1 cellular context compared by ENCODE assay signal in the genomic region with DNA sequence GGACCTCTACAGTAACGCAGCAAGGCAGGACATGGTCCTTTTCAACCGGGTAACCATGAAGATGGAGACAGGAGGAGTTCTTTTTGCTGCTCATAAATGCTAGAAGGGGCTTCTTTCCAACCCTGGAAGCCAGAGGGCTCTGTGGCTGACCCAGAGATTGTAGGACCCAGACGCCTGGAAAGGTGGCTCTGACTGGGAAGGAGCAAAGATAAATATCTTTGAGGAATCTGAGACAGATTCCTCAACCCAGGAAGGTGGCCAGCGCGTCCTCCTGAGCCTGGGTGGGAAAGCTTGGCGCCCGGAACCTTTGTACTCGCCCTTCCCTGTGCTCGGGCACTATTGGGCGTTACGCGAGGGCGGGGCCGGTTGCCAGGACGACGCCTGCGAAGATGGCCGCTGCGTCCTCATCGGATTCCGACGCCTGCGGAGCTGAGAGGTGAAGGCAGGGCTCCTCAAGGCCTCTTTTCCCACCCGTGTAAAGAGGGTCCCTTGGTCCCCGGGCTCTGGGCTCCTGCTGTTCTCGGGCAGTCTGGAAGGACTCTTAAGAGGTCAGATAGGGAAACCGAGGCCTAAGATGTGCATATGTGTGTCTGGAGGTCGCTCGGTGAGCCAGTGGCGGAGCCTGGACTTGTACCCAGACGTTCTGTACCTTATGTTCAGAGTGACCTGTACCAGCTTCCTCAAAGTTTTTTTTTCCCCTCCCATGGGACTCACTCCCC.
TF ChIP-seq lines count a peak whose summit lies in the region.

BBS1 (plus strand) TSS at position 365 of the 719 bp plus-strand sequence; CDS start at position 390, 25 bp downstream.

TF ChIP-seq in HEK293, 187 proteins besides CTCF, POLR2A, EP300 and RAD21 (continued from another document and continues in another):
- no peak for TF ChIP-seq FEZF1 (tag by site-specific recombination; IDR thresholded peaks at IDR 0.05)
- TF ChIP-seq YY1 (tag by site-specific recombination; IDR thresholded peaks at IDR 0.05): peak; percentile 88
- no peak for TF ChIP-seq ZNF18 (tag by site-specific recombination; IDR thresholded peaks at IDR 0.05)
- no peak for TF ChIP-seq ZNF366 (tag by site-specific recombination; conservative IDR thresholded peaks at IDR 0.05)
- TF ChIP-seq, protein P1, sequence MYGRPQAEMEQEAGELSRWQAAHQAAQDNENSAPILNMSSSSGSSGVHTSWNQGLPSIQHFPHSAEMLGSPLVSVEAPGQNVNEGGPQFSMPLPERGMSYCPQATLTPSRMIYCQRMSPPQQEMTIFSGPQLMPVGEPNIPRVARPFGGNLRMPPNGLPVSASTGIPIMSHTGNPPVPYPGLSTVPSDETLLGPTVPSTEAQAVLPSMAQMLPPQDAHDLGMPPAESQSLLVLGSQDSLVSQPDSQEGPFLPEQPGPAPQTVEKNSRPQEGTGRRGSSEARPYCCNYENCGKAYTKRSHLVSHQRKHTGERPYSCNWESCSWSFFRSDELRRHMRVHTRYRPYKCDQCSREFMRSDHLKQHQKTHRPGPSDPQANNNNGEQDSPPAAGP (tag by site-specific recombination; IDR thresholded peaks at IDR 0.05): peak; percentile 85
- TF ChIP-seq PRDM10 (tag by site-specific recombination; IDR thresholded peaks at IDR 0.05): 0 out of 2 replicates have a peak, but pooled peaks have one; percentile 14
- TF ChIP-seq ZNF747 (tag by site-specific recombination; IDR thresholded peaks at IDR 0.05): no peak
- peak; percentile 83 for TF ChIP-seq SP3 (tag by site-specific recombination; IDR thresholded peaks at IDR 0.05)
- TF ChIP-seq ZNF76 (tag by site-specific recombination; IDR thresholded peaks at IDR 0.05; ENCODE audit: borderline replicate concordance, low read depth): peak; percentile 68; the same call in 1 of the 2 replicates
- no peak for TF ChIP-seq MEIS1 (CRISPR knock-in tag; IDR thresholded peaks at IDR 0.05; ENCODE audit: borderline replicate concordance)
- peak; percentile 63 for TF ChIP-seq ZNF639 (tag by site-specific recombination; IDR thresholded peaks at IDR 0.05)
- 0 out of 2 replicates have a peak, but pooled peaks have one; percentile 78 for TF ChIP-seq ZNF391 (tag by site-specific recombination; IDR thresholded peaks at IDR 0.05; ENCODE audit: borderline replicate concordance, low read depth)
- TF ChIP-seq ZFP37 (tag by site-specific recombination; IDR thresholded peaks at IDR 0.05): peak; percentile 87; the same call in 1 of the 2 replicates
- TF ChIP-seq, protein P2, sequence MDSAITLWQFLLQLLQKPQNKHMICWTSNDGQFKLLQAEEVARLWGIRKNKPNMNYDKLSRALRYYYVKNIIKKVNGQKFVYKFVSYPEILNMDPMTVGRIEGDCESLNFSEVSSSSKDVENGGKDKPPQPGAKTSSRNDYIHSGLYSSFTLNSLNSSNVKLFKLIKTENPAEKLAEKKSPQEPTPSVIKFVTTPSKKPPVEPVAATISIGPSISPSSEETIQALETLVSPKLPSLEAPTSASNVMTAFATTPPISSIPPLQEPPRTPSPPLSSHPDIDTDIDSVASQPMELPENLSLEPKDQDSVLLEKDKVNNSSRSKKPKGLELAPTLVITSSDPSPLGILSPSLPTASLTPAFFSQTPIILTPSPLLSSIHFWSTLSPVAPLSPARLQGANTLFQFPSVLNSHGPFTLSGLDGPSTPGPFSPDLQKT (IDR thresholded peaks at IDR 0.05; ENCODE audit: borderline replicate concordance, low read depth, low read length): no peak
- no peak for TF ChIP-seq ZNF132 (tag by site-specific recombination; IDR thresholded peaks at IDR 0.05; ENCODE audit: borderline replicate concordance)
- TF ChIP-seq ZNF266 (tag by site-specific recombination; IDR thresholded peaks at IDR 0.05; ENCODE audit: low read depth): no peak
- TF ChIP-seq ZNF626 (tag by site-specific recombination; IDR thresholded peaks at IDR 0.05): no peak
- no peak for TF ChIP-seq ZNF473 (tag by site-specific recombination; IDR thresholded peaks at IDR 0.05)
- TF ChIP-seq ZNF555 (tag by site-specific recombination; conservative IDR thresholded peaks at IDR 0.05): no peak
- TF ChIP-seq KLF9 (tag by site-specific recombination; IDR thresholded peaks at IDR 0.05; ENCODE audit: low read depth): peak; percentile 86
- TF ChIP-seq ZNF426 (tag by site-specific recombination; IDR thresholded peaks at IDR 0.05): no peak
- no peak for TF ChIP-seq ZNF548 (tag by site-specific recombination; IDR thresholded peaks at IDR 0.05)
- no peak for TF ChIP-seq ZNF623 (tag by site-specific recombination; IDR thresholded peaks at IDR 0.05)
- TF ChIP-seq ZNF148 (tag by site-specific recombination; IDR thresholded peaks at IDR 0.05; ENCODE audit: borderline replicate concordance): no peak; the same call in 1 of the 2 replicates
- peak; percentile 99 for TF ChIP-seq ZBTB11 (tag by site-specific recombination; conservative IDR thresholded peaks at IDR 0.05; ENCODE audit: low read depth)
- peak; percentile 90 for TF ChIP-seq KLF16 (tag by site-specific recombination; IDR thresholded peaks at IDR 0.05)
- no peak for TF ChIP-seq ZNF140 (tag by site-specific recombination; IDR thresholded peaks at IDR 0.05)
- peak; percentile 65; the same call in 1 of the 2 replicates for TF ChIP-seq ZNF501 (tag by site-specific recombination; IDR thresholded peaks at IDR 0.05)
- TF ChIP-seq ZNF184 (tag by site-specific recombination; IDR thresholded peaks at IDR 0.05): 0 out of 2 replicates have a peak, but pooled peaks have one; percentile 15
- TF ChIP-seq ZNF514 (tag by site-specific recombination; IDR thresholded peaks at IDR 0.05): no peak
- no peak for TF ChIP-seq HOXA7 (CRISPR knock-in tag; IDR thresholded peaks at IDR 0.05; ENCODE audit: borderline replicate concordance)
- TF ChIP-seq ZNF521 (tag by site-specific recombination; IDR thresholded peaks at IDR 0.05): no peak
- no peak for TF ChIP-seq ZNF707 (tag by site-specific recombination; IDR thresholded peaks at IDR 0.05)
- TF ChIP-seq KLF8 (tag by site-specific recombination; IDR thresholded peaks at IDR 0.05): peak; percentile 92
- TF ChIP-seq ZNF701 (tag by site-specific recombination; IDR thresholded peaks at IDR 0.05): no peak
- no peak for TF ChIP-seq ZBTB7A (tag by site-specific recombination; IDR thresholded peaks at IDR 0.05; ENCODE audit: low read depth)
